ENCODE assay signal across 8 cellular contexts in the genomic region with DNA sequence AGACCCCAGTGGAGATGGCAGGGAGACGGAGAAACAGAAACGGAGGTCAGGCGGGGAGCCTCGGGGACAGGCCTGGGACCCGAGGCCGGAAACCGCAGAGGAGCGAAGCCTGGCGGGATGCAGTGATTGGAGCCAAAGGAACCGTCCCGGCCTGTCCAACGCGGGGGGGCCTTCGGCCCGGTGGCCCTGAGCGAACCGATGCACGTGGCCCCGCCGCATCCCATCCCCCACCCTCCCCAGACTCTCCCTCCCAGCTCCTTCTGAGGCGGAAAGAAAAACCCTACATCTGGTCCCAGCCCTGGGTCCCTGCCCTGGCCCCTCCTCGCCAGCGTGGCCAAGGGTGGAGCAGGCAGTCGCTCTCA.
DNase-seq lines count a peak whose midpoint lies in the region; ATAC-seq and TF ChIP-seq lines count a peak whose summit lies in the region.

No MANE protein-coding gene starts in this region.

- H3K27me3 Mint-ChIP-seq in stimulated activated naive CD8-positive, alpha-beta T cell treated with anti-CD3 and anti-CD28 coated beads, Interleukin-15, amount 100 ng/mL, for 72 hours = peaks cover 52% of the 10 kb centered on the region

- in situ Hi-C loops in astrocyte of the cerebellum (cut with HindIII; ENCODE audit: low sequenced_read_pairs) = no loop called here

- peak overlapping the region; percentile 90 to 96 for H3K4me3 Mint-ChIP-seq in stimulated activated naive CD8-positive, alpha-beta T cell treated with anti-CD3 and anti-CD28 coated beads, Interleukin-15, amount 100 ng/mL, for 72 hours

- H3K27ac Mint-ChIP-seq in stimulated activated naive CD8-positive, alpha-beta T cell treated with anti-CD3 and anti-CD28 coated beads, Interleukin-15, amount 100 ng/mL, for 72 hours = peak overlapping the region in 1 of 2 donors; percentile 18

- DNase-seq in stimulated activated CD4-positive, alpha-beta T cell treated with anti-CD3 and anti-CD28 coated beads, Interleukin-12 subunit alpha, Interleukin-12 subunit beta, amount 100 ng/mL, for 4 hours = peak; percentile 20
- DNase-seq in stimulated activated CD4-positive, alpha-beta T cell treated with anti-CD3 and anti-CD28 coated beads, Interleukin-2, amount 100 ng/mL, for 48 hours = no peak
- DNase-seq in astrocyte of the cerebellum (ENCODE audit: low read depth) (no peak), amniotic stem cell (lab: John Stamatoyannopoulos, UW) (no peak)
- DNase-seq in stimulated activated naive CD8-positive, alpha-beta T cell treated with anti-CD3 and anti-CD28 coated beads, Interleukin-15, amount 100 ng/mL, for 72 hours = no peak

- H3K4me3 ChIP-seq in astrocyte of the cerebellum (ENCODE audit: low read depth, low read length) (peak overlapping the region; percentile 9), iPS-18c (ENCODE audit: insufficient read depth, low read depth, low read length) (peak overlapping the region; percentile 81)

- H3K9me3 Mint-ChIP-seq in stimulated activated naive CD8-positive, alpha-beta T cell treated with anti-CD3 and anti-CD28 coated beads, Interleukin-15, amount 100 ng/mL, for 72 hours = no peaks in the 10 kb centered on the region

- no peaks in the 10 kb centered on the region for H3K9me3 ChIP-seq in iPS-18c (ENCODE audit: control insufficient read depth, insufficient read depth, low read length)

- ATAC-seq in stimulated activated naive CD8-positive, alpha-beta T cell treated with anti-CD3 and anti-CD28 coated beads, Interleukin-15, amount 100 ng/mL, for 72 hours = peak; percentile 5
- ATAC-seq in GM18907 (IDR thresholded peaks at IDR 0.05; ENCODE audit: unreplicated experiment) = no peak
- ATAC-seq in HG03442 (IDR thresholded peaks at IDR 0.05; ENCODE audit: unreplicated experiment) = no peak

- H3K4me1 Mint-ChIP-seq in stimulated activated naive CD8-positive, alpha-beta T cell treated with anti-CD3 and anti-CD28 coated beads, Interleukin-15, amount 100 ng/mL, for 72 hours = peaks cover 37% of the 10 kb centered on the region

- no peak for TF ChIP-seq CTCF in astrocyte of the cerebellum (IDR thresholded peaks at IDR 0.05; ENCODE audit: low read depth, low read length, missing control alignments)
